In genomic region chr4:30717208-30718020, GRCh38 we compare ENCODE assay signal across 9 cellular contexts. TPM values are rescaled to one million over a fixed set of nuclear protein-coding genes. Genes with fewer than 3 reads are reported as not detected.
DNase-seq lines count a peak whose midpoint lies in the region; ATAC-seq and TF ChIP-seq lines count a peak whose summit lies in the region.
"Had no signal": no experiment of that assay in that cellular context is flagged by ENCODE, and none has a peak within 500 bp of the region (broad histone marks: within the 10 kb centered on the region; RNA-seq: fewer than 3 reads in every experiment).

No MANE protein-coding gene starts in this region.

- H3K27me3 Mint-ChIP-seq in activated CD4-positive, alpha-beta T cell treated with anti-CD3 and anti-CD28 coated beads, Interleukin-2, amount 10 ng/mL, durations not matched to agents 24 days and 14 days = peaks cover 45% of the 10 kb centered on the region
- H3K27me3 Mint-ChIP-seq in activated CD8-positive, alpha-beta T cell treated with anti-CD3 and anti-CD28 coated beads, Interleukin-2, amount 10 ng/mL, durations not matched to agents 7 days and 5 days (ENCODE audit: low read depth) = peaks cover 40% of the 10 kb centered on the region

- H3K4me1 ChIP-seq in KMS-11 (ENCODE audit: low read depth, poor library complexity, severe bottlenecking) = peaks cover 6% of the 10 kb centered on the region
- peaks cover 0 to 50% (median 0%) of the 10 kb centered on the region in 3 donors for H3K4me1 ChIP-seq in gastroesophageal sphincter

- TF ChIP-seq EP300 in gastroesophageal sphincter (IDR thresholded peaks at IDR 0.05) (no peak), neural cell (conservative IDR thresholded peaks at IDR 0.05; ENCODE audit: poor library complexity, severe bottlenecking) (peak; percentile 25)

- no peaks in the 10 kb centered on the region for H3F3A ChIP-seq in neural cell (ENCODE audit: insufficient read depth, low read length, poor library complexity, severe bottlenecking)

- WGBS in gastroesophageal sphincter (ENCODE audit: low coverage in 1 of 2), 2 donors = 0% methylated on average over 10 of the region's 55 CpGs; no CpG with 5 or more reads in 1 of the 2 donors

- intact Hi-C loops in activated CD4-positive, alpha-beta T cell treated with anti-CD3 and anti-CD28 coated beads, Interleukin-2, amount 10 ng/mL, durations not matched to agents 24 days and 14 days (cut with micrococcal nuclease) = no loop called here

- peak overlapping the region; percentile 51 for H3K27ac Mint-ChIP-seq in activated CD4-positive, alpha-beta T cell treated with anti-CD3 and anti-CD28 coated beads, Interleukin-2, amount 10 ng/mL, durations not matched to agents 24 days and 14 days
- H3K27ac Mint-ChIP-seq in activated CD8-positive, alpha-beta T cell treated with anti-CD3 and anti-CD28 coated beads, Interleukin-2, amount 10 ng/mL, durations not matched to agents 7 days and 5 days = peak overlapping the region; percentile 74

- peak overlapping the region; percentile 72 for H3K4me3 Mint-ChIP-seq in activated CD4-positive, alpha-beta T cell treated with anti-CD3 and anti-CD28 coated beads, Interleukin-2, amount 10 ng/mL, durations not matched to agents 24 days and 14 days
- H3K4me3 Mint-ChIP-seq in activated CD8-positive, alpha-beta T cell treated with anti-CD3 and anti-CD28 coated beads, Interleukin-2, amount 10 ng/mL, durations not matched to agents 7 days and 5 days = peak overlapping the region; percentile 61

- no peak for TF ChIP-seq POLR2A in gastroesophageal sphincter (IDR thresholded peaks at IDR 0.05)

- H3K79me2 ChIP-seq in KMS-11 (ENCODE audit: insufficient read depth, low read depth) (no peaks in the 10 kb centered on the region), neural cell (replicated peaks; ENCODE audit: insufficient read depth, low read length) (peaks cover 1% of the 10 kb centered on the region)

- H3K36me3 Mint-ChIP-seq in activated CD4-positive, alpha-beta T cell treated with anti-CD3 and anti-CD28 coated beads, Interleukin-2, amount 10 ng/mL, durations not matched to agents 24 days and 14 days (ENCODE audit: low read depth) = peaks cover 8% of the 10 kb centered on the region
- peaks cover 15% of the 10 kb centered on the region for H3K36me3 Mint-ChIP-seq in activated CD8-positive, alpha-beta T cell treated with anti-CD3 and anti-CD28 coated beads, Interleukin-2, amount 10 ng/mL, durations not matched to agents 7 days and 5 days (ENCODE audit: low read depth)

- H3K27ac ChIP-seq in KMS-11 (peak overlapping the region; percentile 18; the same call in 1 of the 2 replicates), gastroesophageal sphincter (peak overlapping the region in 3 of 4 donors; percentile 81 to 87 (median 86)), neural cell (ENCODE audit: low read length) (peak overlapping the region; percentile 71)

- TF ChIP-seq CTCF in KMS-11 (conservative IDR thresholded peaks at IDR 0.05; ENCODE audit: low read depth, low read length) (no peak), gastroesophageal sphincter (IDR thresholded peaks at IDR 0.05) (peak in 2 of 4 experiments; percentile 7 to 22), neural cell (IDR thresholded peaks at IDR 0.05; ENCODE audit: poor library complexity, severe bottlenecking) (peak; percentile 54)

- peaks cover 15% of the 10 kb centered on the region for H3K4me1 Mint-ChIP-seq in activated CD4-positive, alpha-beta T cell treated with anti-CD3 and anti-CD28 coated beads, Interleukin-2, amount 10 ng/mL, durations not matched to agents 24 days and 14 days
- peaks cover 36% of the 10 kb centered on the region for H3K4me1 Mint-ChIP-seq in activated CD8-positive, alpha-beta T cell treated with anti-CD3 and anti-CD28 coated beads, Interleukin-2, amount 10 ng/mL, durations not matched to agents 7 days and 5 days (ENCODE audit: low read depth)

- H4K20me1 ChIP-seq in KMS-11 (ENCODE audit: insufficient read depth) = no peaks in the 10 kb centered on the region
- H4K20me1 ChIP-seq in neural cell (ENCODE audit: insufficient read depth) = no peaks in the 10 kb centered on the region

- H3K36me3 ChIP-seq in KMS-11 (ENCODE audit: insufficient read depth) (no peaks in the 10 kb centered on the region), gastroesophageal sphincter (no peaks in the 10 kb centered on the region), neural cell (ENCODE audit: insufficient read depth, low read length) (no peaks in the 10 kb centered on the region)
- H3K36me3 ChIP-seq: adrenal gland had no signal

- H3K9me2 ChIP-seq in neural cell (ENCODE audit: insufficient read depth, low read length) = no peaks in the 10 kb centered on the region

- H3K9ac ChIP-seq in KMS-11 (no peak overlapping the region; the same call in 1 of the 2 replicates), neural cell (ENCODE audit: low read length) (peak overlapping the region; percentile 66)

- DNase-seq in activated CD4-positive, alpha-beta T cell treated with anti-CD3 and anti-CD28 coated beads, Interleukin-2, amount 10 ng/mL, durations not matched to agents 24 days and 14 days = peak; percentile 71
- DNase-seq in activated CD4-positive, alpha-beta T cell treated with anti-CD3 and anti-CD28 coated beads, Interleukin-2, amount 50 U/mL, for 1 hour = no peak
- peak; percentile 40 for DNase-seq in activated CD8-positive, alpha-beta T cell treated with anti-CD3 and anti-CD28 coated beads, Interleukin-2, amount 10 ng/mL, durations not matched to agents 7 days and 5 days

- peak overlapping the region; percentile 86 for H3K4me2 ChIP-seq in KMS-11
- peak overlapping the region; percentile 66 for H3K4me2 ChIP-seq in neural cell (ENCODE audit: low read length)

- H3K27me3 ChIP-seq in KMS-11 (ENCODE audit: insufficient read depth, low read depth) (no peaks in the 10 kb centered on the region), gastroesophageal sphincter (peaks cover 9% of the 10 kb centered on the region), neural cell (ENCODE audit: insufficient read depth, low read depth, low read length) (no peaks in the 10 kb centered on the region)

- POLR2A ChIA-PET in activated CD8-positive, alpha-beta T cell treated with anti-CD3 and anti-CD28 coated beads, Interleukin-2, amount 10 ng/mL, durations not matched to agents 7 days and 5 days (lab: Charles Lee) = no interaction called here

- peak; percentile 52 for TF ChIP-seq RAD21 in neural cell (conservative IDR thresholded peaks at IDR 0.05)

- H3K9me3 Mint-ChIP-seq in activated CD4-positive, alpha-beta T cell treated with anti-CD3 and anti-CD28 coated beads, Interleukin-2, amount 10 ng/mL, durations not matched to agents 24 days and 14 days = peaks cover 12% of the 10 kb centered on the region
- H3K9me3 Mint-ChIP-seq in activated CD8-positive, alpha-beta T cell treated with anti-CD3 and anti-CD28 coated beads, Interleukin-2, amount 10 ng/mL, durations not matched to agents 7 days and 5 days (ENCODE audit: insufficient read depth) = no peaks in the 10 kb centered on the region

- CTCF ChIA-PET in activated CD8-positive, alpha-beta T cell treated with anti-CD3 and anti-CD28 coated beads, Interleukin-2, amount 10 ng/mL, durations not matched to agents 7 days and 5 days (lab: Charles Lee) = no interaction called here

- H3K4me3 ChIP-seq in KMS-11 (IDR thresholded peaks at IDR 0.05; ENCODE audit: insufficient read depth, low read depth, low read length) (no peak overlapping the region), gastroesophageal sphincter (peak overlapping the region; percentile 84 to 88), neural cell (ENCODE audit: low read length) (peak overlapping the region; percentile 96)

- peak overlapping the region; percentile 86 for H2AFZ ChIP-seq in KMS-11 (ENCODE audit: low read depth)
- H2AFZ ChIP-seq in neural cell (ENCODE audit: low read depth, low read length) = peak overlapping the region; percentile 22

- no peaks in the 10 kb centered on the region for H3K9me3 ChIP-seq in gastroesophageal sphincter
- H3K9me3 ChIP-seq in neural cell (ENCODE audit: low read length) = no peaks in the 10 kb centered on the region
- H3K9me3 ChIP-seq: adrenal gland had no signal

- ATAC-seq in activated CD8-positive, alpha-beta T cell treated with anti-CD3 and anti-CD28 coated beads, Interleukin-2, amount 10 ng/mL, durations not matched to agents 7 days and 5 days = peak; percentile 70
- ATAC-seq in gastroesophageal sphincter (no peak), GM21381 (IDR thresholded peaks at IDR 0.05; ENCODE audit: unreplicated experiment) (no peak), GM21825 (IDR thresholded peaks at IDR 0.05; ENCODE audit: unreplicated experiment) (no peak)

TF ChIP-seq in neural cell, 6 proteins besides CTCF, POLR2A, EP300 and RAD21 (continues in another document):
- peak; percentile 62 for TF ChIP-seq SMC3 (conservative IDR thresholded peaks at IDR 0.05; ENCODE audit: poor library complexity)
- peak; percentile 72 for TF ChIP-seq MXI1 (conservative IDR thresholded peaks at IDR 0.05; ENCODE audit: poor library complexity, severe bottlenecking)
- TF ChIP-seq POLR2AphosphoS5 (IDR thresholded peaks at IDR 0.05) = no peak

RNA-seq across cellular contexts. Expression of gene PCDH7, which starts 2.8 kb away (rescaled TPM):
- not detected in 2 replicates for total RNA-seq in activated CD4-positive, alpha-beta T cell treated with anti-CD3 and anti-CD28 coated beads, Interleukin-2, amount 10 ng/mL, durations not matched to agents 24 days and 14 days
- not detected for total RNA-seq in activated CD8-positive, alpha-beta T cell treated with anti-CD3 and anti-CD28 coated beads, Interleukin-2, amount 10 ng/mL, durations not matched to agents 7 days and 5 days
- 100 to 1,000 TPM; 225 to 364 (median 314) TPM for total RNA-seq in gastroesophageal sphincter
- 12.6 and 15.3 TPM in 2 replicates for polyA plus RNA-seq in neural cell
- polyA minus RNA-seq in neural cell = 78.6 and 89.1 TPM in 2 replicates

Comparison
In these comparisons a context has a peak if more than half of its experiments do, and no peak if none do; other contexts are left out.
1. H3K27ac ChIP-seq: peak in every context shown above with its lines; median percentile 86 in gastroesophageal sphincter; 71 in neural cell; 18 in KMS-11.
2. RNA of gene PCDH7, which starts 2.8 kb away (total RNA-seq): 225 to 364 TPM in gastroesophageal sphincter; not detected in activated CD4-positive, alpha-beta T cell treated with anti-CD3 and anti-CD28 coated beads, Interleukin-2, amount 10 ng/mL, durations not matched to agents 24 days and 14 days and not detected in activated CD8-positive, alpha-beta T cell treated with anti-CD3 and anti-CD28 coated beads, Interleukin-2, amount 10 ng/mL, durations not matched to agents 7 days and 5 days; every median in the first group is over 100 times any median in the second.